19 cellular contexts compared by ENCODE assay signal in the genomic region with DNA sequence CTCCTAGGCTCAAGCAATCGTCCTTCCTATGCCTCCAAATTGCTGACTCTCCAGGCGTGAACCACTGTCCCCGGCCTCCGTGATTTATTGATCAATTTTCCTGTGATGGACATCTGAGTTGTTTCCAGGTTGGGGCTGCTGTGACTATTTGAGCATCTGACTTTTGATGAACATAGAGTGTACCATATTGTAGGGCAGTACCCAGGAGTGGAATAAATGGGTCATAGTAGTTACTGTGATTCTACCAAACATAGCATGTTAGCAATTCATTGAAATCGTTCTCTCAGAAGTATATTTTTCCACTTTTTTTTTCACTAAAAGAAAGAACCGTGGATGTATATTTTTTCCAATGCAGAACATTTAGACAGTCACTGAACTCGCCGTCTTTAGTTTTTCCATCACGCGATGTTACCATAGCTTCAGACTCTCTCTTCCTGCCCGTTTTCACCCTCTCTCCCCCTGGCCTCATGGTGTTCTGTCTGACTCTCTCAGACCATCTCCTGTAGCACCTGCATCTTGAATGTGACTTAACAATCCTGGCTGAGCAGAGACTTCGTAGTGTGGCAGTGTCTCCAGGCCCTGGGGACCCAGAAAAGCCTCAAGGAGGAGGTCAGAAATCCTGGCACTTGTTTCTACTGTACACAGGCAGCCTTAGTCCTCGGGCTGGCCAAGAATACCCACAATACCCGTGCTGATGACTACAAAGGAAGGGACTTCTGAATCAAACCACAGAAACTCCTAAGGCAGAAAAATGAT. TPM values are rescaled to one million over a fixed set of nuclear protein-coding genes. Genes with fewer than 3 reads are reported as not detected.
DNase-seq lines count a peak whose midpoint lies in the region; TF ChIP-seq lines count a peak whose summit lies in the region.
"Had no signal": no experiment of that assay in that cellular context is flagged by ENCODE, and none has a peak within 500 bp of the region (broad histone marks: within the 10 kb centered on the region; RNA-seq: fewer than 3 reads in every experiment).

No MANE protein-coding gene starts in this region.

- H3K4me2 ChIP-seq in OCI-LY3 (ENCODE audit: low read length) = peak overlapping the region; percentile 37
- H3K4me2 ChIP-seq: smooth muscle cell had no signal

- H3K9ac ChIP-seq in OCI-LY3 (ENCODE audit: low read length) = peak overlapping the region; percentile 51
- H3K9ac ChIP-seq: parathyroid adenoma had no signal

- 54 to 60% (median 58%) methylated on average over 13 to 14 of the region's 14 CpGs for WGBS in stomach, 5 donors

- peak overlapping the region; percentile 10 for H2AFZ ChIP-seq in OCI-LY3 (ENCODE audit: low read depth, low read length)
- H2AFZ ChIP-seq: parathyroid adenoma had no signal

- TF ChIP-seq POLR2A in stomach (IDR thresholded peaks at IDR 0.05) = no peak

- H3K9me3 ChIP-seq in OCI-LY3 (ENCODE audit: insufficient read depth, low read length) (no peaks in the 10 kb centered on the region), stomach (no peaks in the 10 kb centered on the region)
- H3K9me3 ChIP-seq: heart right ventricle, tibial nerve had no signal

- H3K79me2 ChIP-seq in OCI-LY3 (ENCODE audit: low read length) = peaks cover 17% of the 10 kb centered on the region
- H3K79me2 ChIP-seq: parathyroid adenoma had no signal

- no peaks in the 10 kb centered on the region for H4K20me1 ChIP-seq in OCI-LY3 (ENCODE audit: insufficient read depth, low read length)

- no peak for TF ChIP-seq CTCF in OCI-LY3 (IDR thresholded peaks at IDR 0.05; ENCODE audit: low read depth, low read length)
- no peak for TF ChIP-seq CTCF in stomach (IDR thresholded peaks at IDR 0.05)

- TF ChIP-seq EP300 in stomach (IDR thresholded peaks at IDR 0.05) = no peak

- DNase-seq in ELR (ENCODE audit: low read depth) = peak; percentile 9
- peak; percentile 55 to 58 for DNase-seq in activated T-cell treated with anti-CD3 and anti-CD28 coated beads, Interleukin-2, amount 50 U/mL, for 48 hours
- DNase-seq in stimulated activated CD4-positive, alpha-beta T cell treated with anti-CD3 and anti-CD28 coated beads, Interleukin-12 subunit alpha, Interleukin-12 subunit beta, amount 100 ng/mL, for 4 hours = peak; percentile 29
- DNase-seq in NCI-H446 treated with DMSO at 0.1 percent for 48 hours (lab: John Stamatoyannopoulos, UW) = no peak
- no peak for DNase-seq in HPDE6-E6E7 (ENCODE audit: extremely low spot score)
- no peak for DNase-seq in occipital lobe (lab: John Stamatoyannopoulos, UW)
- no peak for DNase-seq in stomach
- DNase-seq: DMS79, heart right ventricle, NCI-H187 treated with DMSO at 0.1 percent for 48 hours, RPMI8226 had no signal

- H3K27ac ChIP-seq in OCI-LY3 (ENCODE audit: low read length) (peak overlapping the region; percentile 96), stomach (no peak overlapping the region)
- H3K27ac ChIP-seq: heart right ventricle, parathyroid adenoma, tibial nerve had no signal

- peaks cover 55% of the 10 kb centered on the region for H3K4me1 ChIP-seq in OCI-LY3 (ENCODE audit: low read length)
- peaks cover 0 to 8% (median 3%) of the 10 kb centered on the region in 4 donors for H3K4me1 ChIP-seq in stomach
- H3K4me1 ChIP-seq: parathyroid adenoma had no signal

- H3K4me3 ChIP-seq in OCI-LY3 (ENCODE audit: low read length) = no peak overlapping the region; the same call in 1 of the 2 replicates
- no peak overlapping the region for H3K4me3 ChIP-seq in stomach
- H3K4me3 ChIP-seq: heart right ventricle, smooth muscle cell, tibial nerve had no signal

- intact Hi-C loops in stomach (cut with DNase I; ENCODE audit: low total_unique reads) = no loop called here

- H3K36me3 ChIP-seq in OCI-LY3 (replicated peaks; ENCODE audit: low read depth, low read length) (peaks cover 13% of the 10 kb centered on the region), stomach (no peaks in the 10 kb centered on the region)
- H3K36me3 ChIP-seq: heart right ventricle, tibial nerve had no signal

- H3K27me3 ChIP-seq in OCI-LY3 (ENCODE audit: low read depth, low read length) = no peaks in the 10 kb centered on the region
- peaks cover 0 to 63% (median 23%) of the 10 kb centered on the region in 3 donors for H3K27me3 ChIP-seq in stomach

RNA-seq across cellular contexts. Expression of a gene that starts 3.2 kb away (rescaled TPM):
- total RNA-seq in occipital lobe (0.16 TPM), stomach (1 to 10 TPM in 2 of 5 donors, under 1 TPM in 1, not detected in 2; 0.55 to 8.4 (median 4.0) TPM)
- polyA plus RNA-seq in stomach = 1 to 10 TPM in 2 of 3 donors, under 1 TPM in 1; 0.40 to 1.8 (median 1.5) TPM
- total RNA-seq: astrocyte, smooth muscle cell had no signal
- polyA plus RNA-seq: BJ, smooth muscle cell had no signal

RNA-seq across cellular contexts. Expression of a gene that starts 4.3 kb away (rescaled TPM):
- total RNA-seq in occipital lobe (4.5 TPM), stomach (10 to 100 TPM in 1 of 5 donors, 1 to 10 TPM in 2, under 1 TPM in 2; under 0.01 to 10.7 (median 1.7) TPM)
- 1 to 10 TPM in 1 of 3 donors, under 1 TPM in 2; 0.46 to 3.6 (median 0.68) TPM for polyA plus RNA-seq in stomach

RNA-seq across cellular contexts. Expression of a gene that starts 26.3 kb away (rescaled TPM):
- total RNA-seq in occipital lobe = 8.0 TPM
- total RNA-seq in stomach = 100 to 1,000 TPM in 1 of 5 donors, 10 to 100 TPM in 3, 1 to 10 TPM in 1; 4.0 to 222 (median 18.7) TPM
- 10 to 100 TPM; 18.3 to 40.7 (median 35.1) TPM for polyA plus RNA-seq in stomach

RNA-seq across cellular contexts. Expression of a gene that starts 40.7 kb away (rescaled TPM):
- total RNA-seq in occipital lobe (1.4 TPM), stomach (1 to 10 TPM in 2 of 5 donors, not detected in 3; 1.7 to 3.6 TPM)
- polyA plus RNA-seq in stomach = under 1 TPM in 2 of 3 donors, not detected in 1; 0.12 to 0.33 TPM

RNA-seq across cellular contexts. Expression of a gene that starts 41.4 kb away (rescaled TPM):
- total RNA-seq in occipital lobe (0.62 TPM), stomach (not detected)
- under 1 TPM in 2 of 3 donors, not detected in 1; 0.19 to 0.30 TPM for polyA plus RNA-seq in stomach
- total RNA-seq: esophagus mucosa, mononuclear cell, tibial nerve had no signal

Comparison
In these comparisons a context has a peak if more than half of its experiments do, and no peak if none do; other contexts are left out.
1. DNase-seq: peak in ELR (single experiment), activated T-cell treated with anti-CD3 and anti-CD28 coated beads, Interleukin-2, amount 50 U/mL, for 48 hours (2 of 2) and stimulated activated CD4-positive, alpha-beta T cell treated with anti-CD3 and anti-CD28 coated beads, Interleukin-12 subunit alpha, Interleukin-12 subunit beta, amount 100 ng/mL, for 4 hours (single experiment); none in NCI-H446 treated with DMSO at 0.1 percent for 48 hours (single experiment), HPDE6-E6E7 (single experiment), occipital lobe (single experiment) and stomach (single experiment).